ENCODE assay signal across 24 cellular contexts in genomic region chr20:58043866-58044140, GRCh38.
A peak's percentile ranks its signal among the peaks of the same experiment; 100 is the strongest.
DNase-seq lines count a peak whose midpoint lies in the region; ATAC-seq, FAIRE-seq and TF ChIP-seq lines count a peak whose summit lies in the region.
"Had no signal": no experiment of that assay in that cellular context is flagged by ENCODE, and none has a peak within 500 bp of the region (broad histone marks: within the 10 kb centered on the region; RNA-seq: fewer than 3 reads in every experiment).

No MANE protein-coding gene starts in this region.

- peak overlapping the region; percentile 77 for H3K27ac ChIP-seq in suprapubic skin
- H3K27ac ChIP-seq: BLaER1, GM23248 had no signal

- TF ChIP-seq POLR2A in suprapubic skin (IDR thresholded peaks at IDR 0.05), result no peak

- ATAC-seq in HG03039 (IDR thresholded peaks at IDR 0.05; ENCODE audit: unreplicated experiment), result no peak
- ATAC-seq: CD8-positive, alpha-beta T cell; GM12878; HCT116; HepG2 had no signal

- no peak for TF ChIP-seq EP300 in suprapubic skin (IDR thresholded peaks at IDR 0.05)

- H3K27ac Mint-ChIP-seq in glutamatergic neuron (ENCODE audit: unreplicated experiment) (no peak overlapping the region), chondrocyte (ENCODE audit: unreplicated experiment) (no peak overlapping the region)
- H3K27ac Mint-ChIP-seq: CD8-positive, alpha-beta T cell; HFFc6; IgD-negative memory B cell had no signal

- peak overlapping the region; percentile 67 for H3K4me3 Mint-ChIP-seq in glutamatergic neuron (ENCODE audit: unreplicated experiment)
- H3K4me3 Mint-ChIP-seq in chondrocyte (ENCODE audit: unreplicated experiment), result no peak overlapping the region
- H3K4me3 Mint-ChIP-seq: CD8-positive, alpha-beta T cell; HFFc6; IgD-negative memory B cell had no signal

- H3K4me3 ChIP-seq in suprapubic skin, result no peak overlapping the region
- H3K4me3 ChIP-seq: BLaER1, GM12878, GM23248 had no signal

- H3K4me1 Mint-ChIP-seq in glutamatergic neuron (ENCODE audit: low read depth, unreplicated experiment), result peaks cover 37% of the 10 kb centered on the region
- H3K4me1 Mint-ChIP-seq in chondrocyte (ENCODE audit: low read depth), result peaks cover 4% of the 10 kb centered on the region

- H3K9me3 Mint-ChIP-seq in glutamatergic neuron (ENCODE audit: unreplicated experiment) (peaks cover 5% of the 10 kb centered on the region), chondrocyte (ENCODE audit: low read depth) (no peaks in the 10 kb centered on the region)
- H3K9me3 Mint-ChIP-seq: CD8-positive, alpha-beta T cell; HFFc6 had no signal

- peaks cover 12% of the 10 kb centered on the region for H3K4me1 ChIP-seq in suprapubic skin

- no peak for TF ChIP-seq CTCF in glutamatergic neuron (IDR thresholded peaks at IDR 0.05; ENCODE audit: partially characterized antibody, unreplicated experiment)
- no peak for TF ChIP-seq CTCF in suprapubic skin (IDR thresholded peaks at IDR 0.05)
- TF ChIP-seq CTCF in chondrocyte (IDR thresholded peaks at IDR 0.05), result no peak

- H3K27me3 Mint-ChIP-seq in glutamatergic neuron (ENCODE audit: unreplicated experiment), result peaks cover 9% of the 10 kb centered on the region
- H3K27me3 Mint-ChIP-seq in chondrocyte (ENCODE audit: low read depth), result peaks cover 35% of the 10 kb centered on the region

- H3K27me3 ChIP-seq in suprapubic skin, result peaks cover 6% of the 10 kb centered on the region
- H3K27me3 ChIP-seq: BLaER1 had no signal

- no peaks in the 10 kb centered on the region for H3K9me3 ChIP-seq in suprapubic skin
- H3K9me3 ChIP-seq: BLaER1 had no signal

- FAIRE-seq in HTR-8/SVneo (lab: Jason Lieb, UNC), result peak; percentile 68
- FAIRE-seq: GM12878, GM19239, H54, HepG2 had no signal

- no peaks in the 10 kb centered on the region for H3K36me3 ChIP-seq in suprapubic skin
- H3K36me3 ChIP-seq: BLaER1 had no signal

- DNase-seq in D341Med (ENCODE audit: low spot score), result peak; percentile 15
- DNase-seq in HTR-8/SVneo (ENCODE audit: insufficient read length, low spot score), result no peak
- DNase-seq in glutamatergic neuron, result no peak
- no peak for DNase-seq in suprapubic skin (ENCODE audit: low spot score in 2 of 2)
- DNase-seq in C1 segment of cervical spinal cord (lab: John Stamatoyannopoulos, UW), result no peak
- DNase-seq in chondrocyte (ENCODE audit: low spot score), result no peak
- no peak for DNase-seq in T-helper 2 cell
- DNase-seq: 8988T, Calu3, DMS 273 treated with DMSO at 0.1 percent for 48 hours, DMS53, DND-41, EL, GM23248, HFFc6 had no signal

- H3K36me3 Mint-ChIP-seq in glutamatergic neuron (ENCODE audit: unreplicated experiment) (peaks cover 4% of the 10 kb centered on the region), chondrocyte (ENCODE audit: low read depth) (no peaks in the 10 kb centered on the region)
- H3K36me3 Mint-ChIP-seq: CD8-positive, alpha-beta T cell; IgD-negative memory B cell had no signal

- WGBS in suprapubic skin, result 72% methylated on average over 4 of the region's 4 CpGs
